10 cellular contexts compared by ENCODE assay signal in the genomic region with DNA sequence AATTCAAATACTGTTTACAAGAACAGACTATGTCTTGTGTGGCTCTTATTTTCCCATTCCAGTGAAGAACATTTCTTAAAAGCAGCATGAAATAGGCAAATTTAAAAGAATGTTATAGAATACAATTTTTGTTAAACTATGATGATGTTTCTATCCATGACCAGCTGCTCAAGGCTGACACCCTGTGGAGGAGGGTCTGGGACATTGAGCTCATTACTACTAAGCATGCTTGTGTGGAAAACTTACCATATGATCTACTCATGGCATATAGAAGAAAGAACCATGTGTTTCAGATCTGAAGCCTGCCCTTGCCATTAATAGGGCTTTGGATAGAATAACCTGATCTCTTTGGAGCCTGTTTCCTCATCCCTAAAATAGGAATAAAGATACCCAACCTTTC.
DNase-seq lines count a peak whose midpoint lies in the region; ATAC-seq and TF ChIP-seq lines count a peak whose summit lies in the region.
"Had no signal": no experiment of that assay in that cellular context is flagged by ENCODE, and none has a peak within 500 bp of the region (broad histone marks: within the 10 kb centered on the region; RNA-seq: fewer than 3 reads in every experiment).

No MANE protein-coding gene starts in this region.

- H3K9me3 Mint-ChIP-seq in endodermal cell: no peaks in the 10 kb centered on the region
- H3K9me3 Mint-ChIP-seq in activated T-helper 2 cell treated with anti-CD3 and anti-CD28 coated beads, Interferon-gamma antibody, Interleukin-2, Interleukin-4, amounts not matched to agents 10 μg/mL and 5 μg/mL and 100 μg/mL, durations not matched to agents 14 hours and 24 hours and 36 hours: no peaks in the 10 kb centered on the region

- no peaks in the 10 kb centered on the region for H3K27me3 Mint-ChIP-seq in endodermal cell (ENCODE audit: insufficient read depth)
- peaks cover 9% of the 10 kb centered on the region for H3K27me3 Mint-ChIP-seq in activated T-helper 2 cell treated with anti-CD3 and anti-CD28 coated beads, Interferon-gamma antibody, Interleukin-2, Interleukin-4, amounts not matched to agents 10 μg/mL and 5 μg/mL and 100 μg/mL, durations not matched to agents 14 hours and 24 hours and 36 hours (ENCODE audit: low read depth)
- H3K27me3 Mint-ChIP-seq: naive B cell had no signal

- H3K27me3 ChIP-seq in endodermal cell (ENCODE audit: control insufficient read depth, insufficient read depth, low read length, poor library complexity, severe bottlenecking): no peaks in the 10 kb centered on the region

- intact Hi-C loops in sciatic nerve (cut with DNase I): no loop called here
- intact Hi-C loops in activated T-helper 2 cell treated with anti-CD3 and anti-CD28 coated beads, Interferon-gamma antibody, Interleukin-2, Interleukin-4, amounts not matched to agents 10 μg/mL and 5 μg/mL and 100 μg/mL, durations not matched to agents 14 hours and 24 hours and 36 hours (cut with micrococcal nuclease): no loop called here

- no peaks in the 10 kb centered on the region for H3K4me1 Mint-ChIP-seq in endodermal cell
- H3K4me1 Mint-ChIP-seq in activated T-helper 2 cell treated with anti-CD3 and anti-CD28 coated beads, Interferon-gamma antibody, Interleukin-2, Interleukin-4, amounts not matched to agents 10 μg/mL and 5 μg/mL and 100 μg/mL, durations not matched to agents 14 hours and 24 hours and 36 hours (ENCODE audit: low read depth): no peaks in the 10 kb centered on the region
- H3K4me1 Mint-ChIP-seq: naive B cell had no signal

- H3K4me1 ChIP-seq in endodermal cell (ENCODE audit: control insufficient read depth, insufficient read depth, low read length): no peaks in the 10 kb centered on the region

- H3K36me3 ChIP-seq in endodermal cell (ENCODE audit: control insufficient read depth, insufficient read depth, low read length): no peaks in the 10 kb centered on the region

- DNase-seq in SIG-M5 treated with dmso at 0.1 percent for 504 hours (lab: John Stamatoyannopoulos, UW; ENCODE audit: unreplicated experiment): peak; percentile 8
- no peak for DNase-seq in SIG-M5 (lab: John Stamatoyannopoulos, UW)
- peak; percentile 24 to 73 for DNase-seq in NCI-H526 (lab: John Stamatoyannopoulos, UW)
- peak; percentile 48 for DNase-seq in endodermal cell
- no peak for DNase-seq in sciatic nerve (ENCODE audit: low spot score)
- no peak for DNase-seq in activated T-helper 2 cell treated with anti-CD3 and anti-CD28 coated beads, Interferon-gamma antibody, Interleukin-2, Interleukin-4, amounts not matched to agents 10 μg/mL and 5 μg/mL and 100 μg/mL, durations not matched to agents 14 hours and 24 hours and 36 hours (ENCODE audit: low spot score)
- DNase-seq in midbrain (lab: John Stamatoyannopoulos, UW): no peak
- DNase-seq: activated T-cell treated with anti-CD3 and anti-CD28 coated beads, Interleukin-2, amount 50 U/mL, for 1 hour; naive B cell had no signal

- peak; percentile 58 for TF ChIP-seq CTCF in endodermal cell (conservative IDR thresholded peaks at IDR 0.05)

- no peak overlapping the region for H3K4me3 Mint-ChIP-seq in endodermal cell
- no peak overlapping the region for H3K4me3 Mint-ChIP-seq in activated T-helper 2 cell treated with anti-CD3 and anti-CD28 coated beads, Interferon-gamma antibody, Interleukin-2, Interleukin-4, amounts not matched to agents 10 μg/mL and 5 μg/mL and 100 μg/mL, durations not matched to agents 14 hours and 24 hours and 36 hours (ENCODE audit: low read depth)
- H3K4me3 Mint-ChIP-seq: naive B cell had no signal

- no peak overlapping the region for H3K9ac ChIP-seq in endodermal cell (ENCODE audit: extremely low read depth, low read length, poor library complexity, severe bottlenecking)

- H3K27ac Mint-ChIP-seq in endodermal cell: no peak overlapping the region
- no peak overlapping the region for H3K27ac Mint-ChIP-seq in activated T-helper 2 cell treated with anti-CD3 and anti-CD28 coated beads, Interferon-gamma antibody, Interleukin-2, Interleukin-4, amounts not matched to agents 10 μg/mL and 5 μg/mL and 100 μg/mL, durations not matched to agents 14 hours and 24 hours and 36 hours
- H3K27ac Mint-ChIP-seq: naive B cell had no signal

- H3K36me3 Mint-ChIP-seq in endodermal cell (ENCODE audit: low read depth): no peaks in the 10 kb centered on the region
- no peaks in the 10 kb centered on the region for H3K36me3 Mint-ChIP-seq in activated T-helper 2 cell treated with anti-CD3 and anti-CD28 coated beads, Interferon-gamma antibody, Interleukin-2, Interleukin-4, amounts not matched to agents 10 μg/mL and 5 μg/mL and 100 μg/mL, durations not matched to agents 14 hours and 24 hours and 36 hours (ENCODE audit: low read depth)
- H3K36me3 Mint-ChIP-seq: naive B cell had no signal

- ATAC-seq in sciatic nerve (peak; percentile 62), HG02763 (IDR thresholded peaks at IDR 0.05; ENCODE audit: unreplicated experiment) (no peak)

- H3K9me3 ChIP-seq in endodermal cell (ENCODE audit: control insufficient read depth, low read length): no peaks in the 10 kb centered on the region

- H3K4me3 ChIP-seq in endodermal cell (ENCODE audit: low read length): no peak overlapping the region

- no peak overlapping the region for H3K27ac ChIP-seq in endodermal cell (ENCODE audit: low read depth, low read length)

Comparison
In these comparisons a context has a peak if more than half of its experiments do, and no peak if none do; other contexts are left out.
1. DNase-seq: peak in SIG-M5 treated with dmso at 0.1 percent for 504 hours (single experiment), NCI-H526 (2 of 2) and endodermal cell (single experiment); none in SIG-M5 (single experiment), sciatic nerve (single experiment), activated T-helper 2 cell treated with anti-CD3 and anti-CD28 coated beads, Interferon-gamma antibody, Interleukin-2, Interleukin-4, amounts not matched to agents 10 μg/mL and 5 μg/mL and 100 μg/mL, durations not matched to agents 14 hours and 24 hours and 36 hours (single experiment) and midbrain (single experiment).